Comparison of ENCODE assay signal across 28 cellular contexts in genomic region chr5:73494716-73495115, GRCh38.
"Had no signal": no experiment of that assay in that cellular context is flagged by ENCODE, and none has a peak within 500 bp of the region (broad histone marks: within the 10 kb centered on the region; RNA-seq: fewer than 3 reads in every experiment).

No MANE protein-coding gene starts in this region.

- H3K4me1 ChIP-seq: breast epithelium had no signal

- H3K27me3 ChIP-seq: adrenal gland, breast epithelium, Peyer's patch, SJSA1 had no signal

- H3K27ac ChIP-seq: adrenal gland, breast epithelium, Peyer's patch, SJSA1 had no signal

- H3K4me3 ChIP-seq: adrenal gland, breast epithelium, K562, Peyer's patch, SJSA1 had no signal

- DNase-seq: activated CD4-positive, alpha-beta T cell treated with anti-CD3 and anti-CD28 coated beads for 4 hours; activated CD8-positive, alpha-beta memory T cell treated with anti-CD3 and anti-CD28 coated beads, Interleukin-2, amount 50 U/mL, for 4 hours; activated CD8-positive, alpha-beta T cell treated with anti-CD3 and anti-CD28 coated beads for 36 hours; activated gamma-delta T cell treated with Interleukin-2 at 50 U/mL for 16 hours; activated naive CD4-positive, alpha-beta T cell treated with anti-CD3 and anti-CD28 coated beads, Interleukin-2, amount 10 ng/mL, durations not matched to agents 7 days and 5 days; activated naive CD8-positive, alpha-beta T cell treated with anti-CD3 and anti-CD28 coated beads for 36 hours; activated T-cell treated with anti-CD3 and anti-CD28 coated beads, Interleukin-2, amount 50 U/mL, for 72 hours; adrenal gland; anterior cingulate cortex; caudate nucleus; Karpas-422; MM.1S; NCI-H1105; NCI-H1436; NCI-H1694 treated with DMSO at 0.1 percent for 48 hours; NCI-H2029 treated with DMSO at 0.1 percent for 48 hours; NCI-H345; NCI-H510A; NCI-H526 treated with DMSO at 0.1 percent for 48 hours; NK-92 treated with Interleukin-12 subunit alpha and Interleukin-12 subunit beta, amount 100 ng/mL, for 24 hours; Peyer's patch; SHP77; T-cell had no signal

- H3K27ac Mint-ChIP-seq: activated CD8-positive, alpha-beta T cell treated with anti-CD3 and anti-CD28 coated beads for 36 hours; activated naive CD4-positive, alpha-beta T cell treated with anti-CD3 and anti-CD28 coated beads, Interleukin-2, amount 10 ng/mL, durations not matched to agents 7 days and 5 days; activated naive CD8-positive, alpha-beta T cell treated with anti-CD3 and anti-CD28 coated beads for 36 hours; activated T-cell treated with anti-CD3 and anti-CD28 coated beads, Interleukin-2, amount 50 U/mL, for 72 hours; activated T-helper 2 cell treated with anti-CD3 and anti-CD28 coated beads, Interferon-gamma antibody, Interleukin-2, Interleukin-4, amounts not matched to agents 10 μg/mL and 5 μg/mL and 100 μg/mL, durations not matched to agents 14 hours and 24 hours and 36 hours had no signal

- H3K9me3 ChIP-seq: adrenal gland, breast epithelium, Peyer's patch, SJSA1 had no signal

- H3K36me3 ChIP-seq: adrenal gland, breast epithelium, Peyer's patch had no signal

- H3K4me3 Mint-ChIP-seq: activated CD8-positive, alpha-beta T cell treated with anti-CD3 and anti-CD28 coated beads for 36 hours; activated naive CD4-positive, alpha-beta T cell treated with anti-CD3 and anti-CD28 coated beads, Interleukin-2, amount 10 ng/mL, durations not matched to agents 7 days and 5 days; activated naive CD8-positive, alpha-beta T cell treated with anti-CD3 and anti-CD28 coated beads for 36 hours; activated T-cell treated with anti-CD3 and anti-CD28 coated beads, Interleukin-2, amount 50 U/mL, for 72 hours; T-cell had no signal

- ATAC-seq: activated CD4-positive, CD25-positive, alpha-beta regulatory T cell treated with anti-CD3 and anti-CD28 coated beads, Interleukin-2, amount 50 U/mL, for 24 hours; activated CD8-positive, alpha-beta T cell treated with anti-CD3 and anti-CD28 coated beads for 36 hours; activated T-cell treated with anti-CD3 and anti-CD28 coated beads, Interleukin-2, amount 50 U/mL, for 72 hours; K562; T-cell had no signal
